Comparison of ENCODE assay signal across 7 cellular contexts in the genomic region with DNA sequence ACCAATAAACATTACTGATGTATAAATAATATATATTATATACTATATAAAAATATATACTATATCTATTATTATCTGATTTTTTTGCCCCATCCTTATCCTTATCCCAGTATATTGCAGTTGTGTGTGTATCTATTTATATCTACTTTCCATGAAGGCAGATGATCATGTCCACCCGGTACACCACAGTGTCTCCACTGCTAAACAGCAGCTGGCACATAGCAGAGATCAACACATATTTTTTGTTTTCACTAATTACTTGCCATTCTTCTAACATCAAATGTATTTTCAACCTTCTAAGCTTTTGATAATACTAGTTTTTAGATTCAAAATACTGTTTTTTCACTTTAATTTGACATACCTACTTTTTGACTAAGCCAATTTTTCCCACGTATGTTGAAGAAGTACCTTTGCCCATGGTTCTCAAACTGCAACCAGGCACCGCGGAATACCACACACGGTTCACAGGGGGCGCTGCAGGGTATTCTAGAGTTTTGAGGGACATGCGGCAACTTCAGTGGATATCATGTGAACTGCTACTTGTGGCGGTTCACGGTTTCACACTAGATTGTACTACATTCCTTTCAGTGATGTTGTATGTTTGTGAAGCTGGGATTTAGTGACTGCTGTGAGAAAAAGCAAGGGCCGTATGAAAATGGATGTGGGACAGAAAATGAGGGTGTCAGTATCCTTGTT.
DNase-seq lines count a peak whose midpoint lies in the region; ATAC-seq, FAIRE-seq and TF ChIP-seq lines count a peak whose summit lies in the region.

No MANE protein-coding gene starts in this region.

- ATAC-seq in GM21619 (IDR thresholded peaks at IDR 0.05; ENCODE audit: unreplicated experiment), result peak; percentile 93

- no peaks in the 10 kb centered on the region for H3K79me2 ChIP-seq in endothelial cell of umbilical vein (ENCODE audit: control insufficient read depth, insufficient read depth, low read length)
- H3K79me2 ChIP-seq in parathyroid adenoma, result no peaks in the 10 kb centered on the region

- no peak for TF ChIP-seq POLR2A in endothelial cell of umbilical vein (IDR thresholded peaks at IDR 0.05; ENCODE audit: low read depth, low read length)

- intact Hi-C loops in endothelial cell of umbilical vein (cut with micrococcal nuclease), result loop anchor here (1.0 to 10.0 kb wide), 10 partner anchors 19 to 927 kb away; a partner anchor contains a TSS

- no peaks in the 10 kb centered on the region for H3K36me3 ChIP-seq in endothelial cell of umbilical vein (ENCODE audit: control insufficient read depth in 2 of 2, extremely low read depth in 1 of 2, insufficient read depth in 2 of 2, low read length in 2 of 2)
- no peaks in the 10 kb centered on the region for H3K36me3 ChIP-seq in parathyroid adenoma (ENCODE audit: control insufficient read depth, insufficient read depth, low read length)

- H3K9ac ChIP-seq in endothelial cell of umbilical vein (replicated peaks; ENCODE audit: extremely low read depth, insufficient read depth, low read length), result peak overlapping the region; percentile 35
- H3K9ac ChIP-seq in parathyroid adenoma, result no peak overlapping the region

- TF ChIP-seq CTCF in GM12873 (IDR thresholded peaks at IDR 0.05; ENCODE audit: insufficient read depth, low read depth, low read length, missing control alignments) (peak; percentile 62), endothelial cell of umbilical vein (IDR thresholded peaks at IDR 0.05; ENCODE audit: extremely low read depth in 1 of 2, insufficient read depth in 1 of 2, low read depth in 1 of 2, low read length in 2 of 2) (peak; percentile 75 to 79), parathyroid adenoma (IDR thresholded peaks at IDR 0.05) (peak; percentile 23)

- H3K9me1 ChIP-seq in endothelial cell of umbilical vein (replicated peaks; ENCODE audit: control insufficient read depth, extremely low read depth, insufficient read depth, low read length), result no peaks in the 10 kb centered on the region

- H3K27me3 ChIP-seq in endothelial cell of umbilical vein (ENCODE audit: control insufficient read depth in 2 of 2, insufficient read depth in 2 of 2, low read length in 2 of 2) (no peaks in the 10 kb centered on the region), parathyroid adenoma (ENCODE audit: control insufficient read depth, insufficient read depth, low read length) (no peaks in the 10 kb centered on the region)

- CTCF ChIA-PET in endothelial cell of umbilical vein (lab: Charles Lee), result interaction anchor here (0.6 to 4.4 kb wide), 46 partner anchors 10 to 928 kb away, joined by 3 to 49 read pairs (median 4); a partner anchor contains a TSS

- POLR2A ChIA-PET in endothelial cell of umbilical vein (lab: Charles Lee), result interaction anchor here (0.7 kb wide), 1 partner anchor 54 kb away, joined by 3 read pairs; no protein-coding TSS in a partner anchor

- H3K4me2 ChIP-seq in endothelial cell of umbilical vein (ENCODE audit: insufficient read depth, low read length) (peak overlapping the region; percentile 84), parathyroid adenoma (ENCODE audit: low read length) (no peak overlapping the region)

- peak overlapping the region; percentile 75 for H2AFZ ChIP-seq in endothelial cell of umbilical vein (ENCODE audit: low read depth, low read length)
- no peak overlapping the region for H2AFZ ChIP-seq in parathyroid adenoma

- BruUV-seq in endothelial cell of umbilical vein (replicated peaks; lab: Mats Ljungman, UMichigan), result no TSS peak

- H3K27ac ChIP-seq in endothelial cell of umbilical vein (ENCODE audit: insufficient read depth, low read depth, low read length) (peak overlapping the region; percentile 73), parathyroid adenoma (no peak overlapping the region)

- dilution Hi-C loops in endothelial cell of umbilical vein (cut with MboI; ENCODE audit: extremely low pct_ligation_motif_present, low sequenced_read_pairs), result no loop called here

- H3K9me3 ChIP-seq in endothelial cell of umbilical vein (replicated peaks; ENCODE audit: control insufficient read depth, insufficient read depth, low read length) (no peaks in the 10 kb centered on the region), parathyroid adenoma (ENCODE audit: control insufficient read depth, low read length) (no peaks in the 10 kb centered on the region)

- H4K20me1 ChIP-seq in endothelial cell of umbilical vein (replicated peaks; ENCODE audit: control insufficient read depth, extremely low read depth, insufficient read depth, low read length), result no peaks in the 10 kb centered on the region

- DNase-seq in LoVo (ENCODE audit: low spot score) (peak; percentile 36), endothelial cell of umbilical vein (ENCODE audit: low read depth, low spot score) (peak; percentile 85), epidermal melanocyte (ENCODE audit: insufficient read length, low spot score) (no peak), NOMO-1 treated with DMSO at 0.1 percent for 48 hours (lab: John Stamatoyannopoulos, UW; ENCODE audit: unreplicated experiment) (no peak)

- H3K4me3 ChIP-seq in endothelial cell of umbilical vein (replicated peaks in 1 of 3; ENCODE audit: insufficient read depth in 1 of 3, low read depth in 1 of 3, low read length in 3 of 3), result peak overlapping the region in 1 of 3 experiments; percentile 21
- no peak overlapping the region for H3K4me3 ChIP-seq in parathyroid adenoma (ENCODE audit: low read depth, low read length)

- peak; percentile 82 for FAIRE-seq in endothelial cell of umbilical vein (lab: Jason Lieb, UNC)

- H3K4me1 ChIP-seq in endothelial cell of umbilical vein (ENCODE audit: control insufficient read depth, extremely low read depth, insufficient read depth, low read length), result peaks cover 11% of the 10 kb centered on the region
- no peaks in the 10 kb centered on the region for H3K4me1 ChIP-seq in parathyroid adenoma

TF ChIP-seq in endothelial cell of umbilical vein, 7 proteins besides CTCF, POLR2A, EP300 and RAD21:
- no peak for TF ChIP-seq MYC (IDR thresholded peaks at IDR 0.05; ENCODE audit: low read depth, low read length)
- no peak for TF ChIP-seq EZH2 (IDR thresholded peaks at IDR 0.05; ENCODE audit: borderline replicate concordance, low read depth, low read length, severe bottlenecking)
- TF ChIP-seq JUN (IDR thresholded peaks at IDR 0.05; ENCODE audit: borderline replicate concordance, insufficient read depth, insufficient read length, low read depth), result no peak
- no peak for TF ChIP-seq FOS (IDR thresholded peaks at IDR 0.05; ENCODE audit: borderline replicate concordance, insufficient read depth, low read length)
- TF ChIP-seq POLR2AphosphoS5 (IDR thresholded peaks at IDR 0.05; ENCODE audit: insufficient read depth, low read depth, low read length), result no peak
- TF ChIP-seq GATA2 (IDR thresholded peaks at IDR 0.05; ENCODE audit: insufficient read depth, insufficient read length, low read depth, low read length), result no peak
- TF ChIP-seq, protein P1, sequence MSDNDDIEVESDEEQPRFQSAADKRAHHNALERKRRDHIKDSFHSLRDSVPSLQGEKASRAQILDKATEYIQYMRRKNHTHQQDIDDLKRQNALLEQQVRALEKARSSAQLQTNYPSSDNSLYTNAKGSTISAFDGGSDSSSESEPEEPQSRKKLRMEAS (IDR thresholded peaks at IDR 0.05; ENCODE audit: insufficient read depth, insufficient read length), result no peak

Comparison
In these comparisons a context has a peak if more than half of its experiments do, and no peak if none do; other contexts are left out.
1. CTCF ChIP-seq: peak in every context shown above with its lines; median percentile 77 in endothelial cell of umbilical vein; 62 in GM12873; 23 in parathyroid adenoma.
2. DNase-seq: peak in LoVo (single experiment) and endothelial cell of umbilical vein (single experiment); none in epidermal melanocyte (single experiment) and NOMO-1 treated with DMSO at 0.1 percent for 48 hours (single experiment).